31 cellular contexts compared by ENCODE assay signal in genomic region chr4:110978761-110979160, GRCh38.
DNase-seq lines count a peak whose midpoint lies in the region; FAIRE-seq and TF ChIP-seq lines count a peak whose summit lies in the region.
"Had no signal": no experiment of that assay in that cellular context is flagged by ENCODE, and none has a peak within 500 bp of the region (broad histone marks: within the 10 kb centered on the region; RNA-seq: fewer than 3 reads in every experiment).

No MANE protein-coding gene starts in this region.

- peak; percentile 58 for DNase-seq in amniotic epithelial cell (ENCODE audit: low read depth)
- peak; percentile 7 for DNase-seq in epithelial cell of proximal tubule (ENCODE audit: low read depth)
- DNase-seq in renal cortical epithelial cell (ENCODE audit: low read depth) = peak; percentile 62
- no peak for DNase-seq in GM12892 (ENCODE audit: insufficient read length)
- no peak for DNase-seq in activated T-cell treated with anti-CD3 and anti-CD28 coated beads for 4 hours
- no peak for DNase-seq in NCI-H146 treated with DMSO at 0.1 percent for 48 hours (lab: John Stamatoyannopoulos, UW; ENCODE audit: unreplicated experiment)
- DNase-seq: 8988T; ACHN; AML-193; BE2C; C1 segment of cervical spinal cord; Caco-2; Calu3; CD4-positive, alpha-beta memory T cell; CD4-positive, alpha-beta T cell; CD4-positive, CD25-positive, alpha-beta regulatory T cell; CD8-positive, alpha-beta memory T cell; CD8-positive, alpha-beta T cell; COR-L47; DMS 273 treated with DMSO at 0.1 percent for 48 hours; DMS153; DMS53; DMS79; DMS79 treated with DMSO at 0.1 percent for 48 hours; DND-41; EL had no signal

- no peak for FAIRE-seq in GM12892 (lab: Jason Lieb, UNC)
- FAIRE-seq: A204.1, A549, D721Med had no signal

- no peak for TF ChIP-seq POLR2A in GM12892 (IDR thresholded peaks at IDR 0.05; ENCODE audit: low read depth, low read length)

- no peak overlapping the region for H3K4me3 ChIP-seq in epithelial cell of proximal tubule (ENCODE audit: low read depth, low read length)
- H3K4me3 ChIP-seq: A549; BLaER1; BLaER1 treated with 17β-estradiol and CSF1 and Interleukin-3, amounts not matched to agents 10 nM and 100 nM had no signal

- TF ChIP-seq CTCF in epithelial cell of proximal tubule (conservative IDR thresholded peaks at IDR 0.05; ENCODE audit: low read depth, low read length) = no peak

Comparison
In these comparisons a context has a peak if more than half of its experiments do, and no peak if none do; other contexts are left out.
1. DNase-seq: peak in amniotic epithelial cell (single experiment), epithelial cell of proximal tubule (single experiment) and renal cortical epithelial cell (single experiment); none in GM12892 (single experiment), activated T-cell treated with anti-CD3 and anti-CD28 coated beads for 4 hours (single experiment) and NCI-H146 treated with DMSO at 0.1 percent for 48 hours (single experiment).